25 cellular contexts compared by ENCODE assay signal in genomic region chr10:96873086-96873485, GRCh38. TPM values are rescaled to one million over a fixed set of nuclear protein-coding genes. Genes with fewer than 3 reads are reported as not detected.
DNase-seq lines count a peak whose midpoint lies in the region; ATAC-seq and TF ChIP-seq lines count a peak whose summit lies in the region.
"Had no signal": no experiment of that assay in that cellular context is flagged by ENCODE, and none has a peak within 500 bp of the region (broad histone marks: within the 10 kb centered on the region; RNA-seq: fewer than 3 reads in every experiment).

No MANE protein-coding gene starts in this region.

- no peak for ATAC-seq in natural killer cell treated with Interleukin-12 subunit alpha and Interleukin-12 subunit beta and Interleukin-15 and Interleukin-18, amount 100 ng/mL, for 72 hours
- no peak for ATAC-seq in GM18502 (IDR thresholded peaks at IDR 0.05; ENCODE audit: poor library complexity, unreplicated experiment)
- ATAC-seq: gastrocnemius medialis had no signal

- H3K27me3 Mint-ChIP-seq in activated CD4-positive, alpha-beta T cell treated with anti-CD3 and anti-CD28 coated beads, Interleukin-2, amount 10 ng/mL, durations not matched to agents 24 days and 14 days: no peaks in the 10 kb centered on the region
- no peaks in the 10 kb centered on the region for H3K27me3 Mint-ChIP-seq in natural killer cell treated with Interleukin-12 subunit alpha and Interleukin-12 subunit beta and Interleukin-15 and Interleukin-18, amount 100 ng/mL, for 72 hours
- H3K27me3 Mint-ChIP-seq: IgD-negative memory B cell had no signal

- H3K27ac Mint-ChIP-seq in activated CD4-positive, alpha-beta T cell treated with anti-CD3 and anti-CD28 coated beads, Interleukin-2, amount 10 ng/mL, durations not matched to agents 24 days and 14 days: peak overlapping the region; percentile 68
- H3K27ac Mint-ChIP-seq in natural killer cell treated with Interleukin-12 subunit alpha and Interleukin-12 subunit beta and Interleukin-15 and Interleukin-18, amount 100 ng/mL, for 72 hours: peak overlapping the region; percentile 43 to 64
- H3K27ac Mint-ChIP-seq: IgD-negative memory B cell had no signal

- POLR2A ChIA-PET in A673 (lab: Charles Lee; ENCODE audit: low non-redundant PET): no interaction called here

- no peak overlapping the region for H3K4me3 ChIP-seq in A673 (ENCODE audit: low read depth, low read length, poor library complexity, severe bottlenecking)
- H3K4me3 ChIP-seq: gastrocnemius medialis, GM23248, Peyer's patch, sigmoid colon, uterus had no signal

- peaks cover 12% of the 10 kb centered on the region for H3K4me1 Mint-ChIP-seq in activated CD4-positive, alpha-beta T cell treated with anti-CD3 and anti-CD28 coated beads, Interleukin-2, amount 10 ng/mL, durations not matched to agents 24 days and 14 days
- peaks cover 32 to 38% of the 10 kb centered on the region in 2 donors for H3K4me1 Mint-ChIP-seq in natural killer cell treated with Interleukin-12 subunit alpha and Interleukin-12 subunit beta and Interleukin-15 and Interleukin-18, amount 100 ng/mL, for 72 hours (ENCODE audit: low read depth in 2 of 2)

- H3K9me3 ChIP-seq in A673 (ENCODE audit: low read depth, low read length, poor library complexity, severe bottlenecking): no peaks in the 10 kb centered on the region
- H3K9me3 ChIP-seq: gastrocnemius medialis, Peyer's patch, sigmoid colon, uterus had no signal

- CTCF ChIA-PET in A673 (lab: Charles Lee): no interaction called here

- DNase-seq in activated CD4-positive, alpha-beta T cell treated with anti-CD3 and anti-CD28 coated beads, Interleukin-2, amount 10 ng/mL, durations not matched to agents 24 days and 14 days: no peak
- no peak for DNase-seq in activated CD4-positive, alpha-beta T cell treated with anti-CD3 and anti-CD28 coated beads, Interleukin-2, amount 50 U/mL, for 4 hours
- DNase-seq in A673 (ENCODE audit: low spot score) (peak; percentile 15), LoVo (ENCODE audit: low spot score) (no peak), activated gamma-delta T cell treated with Interleukin-2 at 50 U/mL for 16 hours (no peak)
- DNase-seq in natural killer cell treated with Interleukin-12 subunit alpha and Interleukin-12 subunit beta and Interleukin-15 and Interleukin-18, amount 100 ng/mL, for 72 hours (ENCODE audit: low spot score): no peak
- DNase-seq: 8988T; activated CD8-positive, alpha-beta memory T cell treated with anti-CD3 and anti-CD28 coated beads for 24 hours; DMS79; gastrocnemius medialis; GM23248; NCI-H1048; NCI-H1694 treated with DMSO at 0.1 percent for 48 hours; NCI-H446 treated with DMSO at 0.1 percent for 48 hours; NCI-H82; Peyer's patch; SHP77; sigmoid colon; stimulated activated CD4-positive, alpha-beta T cell treated with anti-CD3 and anti-CD28 coated beads, Interleukin-12 subunit alpha, Interleukin-12 subunit beta, amount 100 ng/mL, for 4 hours; stimulated activated CD4-positive, alpha-beta T cell treated with anti-CD3 and anti-CD28 coated beads, Interleukin-4, amount 100 ng/mL, for 24 hours; T-helper 2 cell; uterus had no signal

- H3K27me3 ChIP-seq in A673 (replicated peaks; ENCODE audit: insufficient read depth, low read depth, low read length, poor library complexity): no peaks in the 10 kb centered on the region
- H3K27me3 ChIP-seq: gastrocnemius medialis, Peyer's patch, sigmoid colon, uterus had no signal

- H3K4me1 ChIP-seq in A673 (ENCODE audit: insufficient read depth, low read length, poor library complexity, severe bottlenecking): peaks cover 13% of the 10 kb centered on the region
- H3K4me1 ChIP-seq: uterus had no signal

- peaks cover 11% of the 10 kb centered on the region for H3K36me3 Mint-ChIP-seq in activated CD4-positive, alpha-beta T cell treated with anti-CD3 and anti-CD28 coated beads, Interleukin-2, amount 10 ng/mL, durations not matched to agents 24 days and 14 days (ENCODE audit: low read depth)
- peaks cover 2% of the 10 kb centered on the region for H3K36me3 Mint-ChIP-seq in natural killer cell treated with Interleukin-12 subunit alpha and Interleukin-12 subunit beta and Interleukin-15 and Interleukin-18, amount 100 ng/mL, for 72 hours
- H3K36me3 Mint-ChIP-seq: IgD-negative memory B cell had no signal

- H3K27ac ChIP-seq in A673 (ENCODE audit: low read depth, low read length, poor library complexity, severe bottlenecking): no peak overlapping the region
- peak overlapping the region; percentile 82 for H3K27ac ChIP-seq in angular gyrus (ENCODE audit: low read depth, low read length)
- H3K27ac ChIP-seq: gastrocnemius medialis, GM23248, Peyer's patch, sigmoid colon, uterus had no signal

- H3K9me3 Mint-ChIP-seq in activated CD4-positive, alpha-beta T cell treated with anti-CD3 and anti-CD28 coated beads, Interleukin-2, amount 10 ng/mL, durations not matched to agents 24 days and 14 days: no peaks in the 10 kb centered on the region
- H3K9me3 Mint-ChIP-seq in natural killer cell treated with Interleukin-12 subunit alpha and Interleukin-12 subunit beta and Interleukin-15 and Interleukin-18, amount 100 ng/mL, for 72 hours: no peaks in the 10 kb centered on the region
- H3K9me3 Mint-ChIP-seq: IgD-negative memory B cell had no signal

- TF ChIP-seq CTCF in A673 (conservative IDR thresholded peaks at IDR 0.05; ENCODE audit: low read depth, low read length): no peak

- no peak overlapping the region for H3K4me3 Mint-ChIP-seq in activated CD4-positive, alpha-beta T cell treated with anti-CD3 and anti-CD28 coated beads, Interleukin-2, amount 10 ng/mL, durations not matched to agents 24 days and 14 days
- peak overlapping the region; percentile 8 for H3K4me3 Mint-ChIP-seq in natural killer cell treated with Interleukin-12 subunit alpha and Interleukin-12 subunit beta and Interleukin-15 and Interleukin-18, amount 100 ng/mL, for 72 hours

- H3K36me3 ChIP-seq in A673 (ENCODE audit: insufficient read depth, low read length, poor library complexity, severe bottlenecking): no peaks in the 10 kb centered on the region
- H3K36me3 ChIP-seq: gastrocnemius medialis, Peyer's patch, sigmoid colon, uterus had no signal

- BruUV-seq in A673 (replicated peaks; lab: Mats Ljungman, UMichigan): no TSS peak

- intact Hi-C loops in activated CD4-positive, alpha-beta T cell treated with anti-CD3 and anti-CD28 coated beads, Interleukin-2, amount 10 ng/mL, durations not matched to agents 24 days and 14 days (cut with micrococcal nuclease): no loop called here
- intact Hi-C loops in A673 (cut with micrococcal nuclease; ENCODE audit: unreplicated experiment): no loop called here

RNA-seq across cellular contexts. Expression of gene LCOR, which starts 41.0 kb away (rescaled TPM):
- 20.5 and 22.6 TPM in 2 replicates for total RNA-seq in activated CD4-positive, alpha-beta T cell treated with anti-CD3 and anti-CD28 coated beads, Interleukin-2, amount 10 ng/mL, durations not matched to agents 24 days and 14 days
- 39.2 and 42.6 TPM in 2 replicates for total RNA-seq in A673 (2021)
- 10 to 100 TPM; 58.7 to 70.2 TPM for total RNA-seq in natural killer cell treated with Interleukin-12 subunit alpha and Interleukin-12 subunit beta and Interleukin-15 and Interleukin-18, amount 100 ng/mL, for 72 hours
